ENCODE assay signal across 9 cellular contexts in genomic region chr12:116662612-116663144, GRCh38.
DNase-seq lines count a peak whose midpoint lies in the region; ATAC-seq and TF ChIP-seq lines count a peak whose summit lies in the region.
"Had no signal": no experiment of that assay in that cellular context is flagged by ENCODE, and none has a peak within 500 bp of the region (broad histone marks: within the 10 kb centered on the region; RNA-seq: fewer than 3 reads in every experiment).

No MANE protein-coding gene starts in this region.

- DNase-seq in ELR (ENCODE audit: low read depth) (peak; percentile 28), NCI-H345 (lab: John Stamatoyannopoulos, UW) (peak; percentile 47), ecto neural progenitor cell (ENCODE audit: low spot score) (peak; percentile 85), ovary (peak; percentile 50 to 74 (median 68)), cerebellum (ENCODE audit: low spot score) (no peak)
- no peak for DNase-seq in activated T-cell treated with anti-CD3 and anti-CD28 coated beads, Interleukin-2, amount 50 U/mL, for 24 hours
- no peak for DNase-seq in stimulated activated effector memory CD8-positive, alpha-beta T cell treated with anti-CD3 and anti-CD28 coated beads, Interleukin-12 subunit alpha, Interleukin-12 subunit beta, amount 100 ng/mL, for 72 hours (ENCODE audit: low spot score in 2 of 2)
- DNase-seq: stimulated activated CD4-positive, alpha-beta T cell treated with anti-CD3 and anti-CD28 coated beads, Interleukin-12 subunit alpha, Interleukin-12 subunit beta, amount 100 ng/mL, for 4 hours had no signal

- peak overlapping the region in 1 of 2 donors; percentile 59 for H3K27ac ChIP-seq in ovary

- H3K4me1 ChIP-seq in ovary (ENCODE audit: insufficient read depth) = peaks cover 9% of the 10 kb centered on the region

- no peaks in the 10 kb centered on the region for H3K36me3 Mint-ChIP-seq in activated T-cell treated with anti-CD3 and anti-CD28 coated beads, Interleukin-2, amount 50 U/mL, for 24 hours (ENCODE audit: low read depth)
- no peaks in the 10 kb centered on the region for H3K36me3 Mint-ChIP-seq in stimulated activated effector memory CD8-positive, alpha-beta T cell treated with anti-CD3 and anti-CD28 coated beads, Interleukin-12 subunit alpha, Interleukin-12 subunit beta, amount 100 ng/mL, for 72 hours

- H3K36me3 ChIP-seq in ovary = no peaks in the 10 kb centered on the region

- no peak for TF ChIP-seq POLR2A in ovary (IDR thresholded peaks at IDR 0.05)

- H3K9me3 Mint-ChIP-seq in activated T-cell treated with anti-CD3 and anti-CD28 coated beads, Interleukin-2, amount 50 U/mL, for 24 hours = no peaks in the 10 kb centered on the region
- H3K9me3 Mint-ChIP-seq in stimulated activated effector memory CD8-positive, alpha-beta T cell treated with anti-CD3 and anti-CD28 coated beads, Interleukin-12 subunit alpha, Interleukin-12 subunit beta, amount 100 ng/mL, for 72 hours = no peaks in the 10 kb centered on the region

- no peak overlapping the region for H3K4me3 ChIP-seq in ovary

- intact Hi-C loops in ovary (cut with DNase I) = loop anchor here in 1 of 4 donors (5.0 kb wide), 1 partner anchor 60 kb away; no protein-coding TSS in a partner anchor

- H3K4me1 Mint-ChIP-seq in activated T-cell treated with anti-CD3 and anti-CD28 coated beads, Interleukin-2, amount 50 U/mL, for 24 hours (ENCODE audit: low read depth) = peaks cover 5% of the 10 kb centered on the region
- H3K4me1 Mint-ChIP-seq in stimulated activated effector memory CD8-positive, alpha-beta T cell treated with anti-CD3 and anti-CD28 coated beads, Interleukin-12 subunit alpha, Interleukin-12 subunit beta, amount 100 ng/mL, for 72 hours = peaks cover 5% of the 10 kb centered on the region

- H3K27me3 Mint-ChIP-seq in activated T-cell treated with anti-CD3 and anti-CD28 coated beads, Interleukin-2, amount 50 U/mL, for 24 hours = peaks cover 17% of the 10 kb centered on the region

- no peaks in the 10 kb centered on the region for H3K9me3 ChIP-seq in ovary

- no peak for ATAC-seq in stimulated activated effector memory CD8-positive, alpha-beta T cell treated with anti-CD3 and anti-CD28 coated beads, Interleukin-12 subunit alpha, Interleukin-12 subunit beta, amount 100 ng/mL, for 72 hours
- ATAC-seq in GM21526 (IDR thresholded peaks at IDR 0.05; ENCODE audit: low FRiP score, unreplicated experiment) = no peak

- TF ChIP-seq EP300 in ovary (IDR thresholded peaks at IDR 0.05) = no peak

- no peak overlapping the region for H3K27ac Mint-ChIP-seq in activated T-cell treated with anti-CD3 and anti-CD28 coated beads, Interleukin-2, amount 50 U/mL, for 24 hours
- no peak overlapping the region for H3K27ac Mint-ChIP-seq in stimulated activated effector memory CD8-positive, alpha-beta T cell treated with anti-CD3 and anti-CD28 coated beads, Interleukin-12 subunit alpha, Interleukin-12 subunit beta, amount 100 ng/mL, for 72 hours

- 11 to 28% (median 14%) methylated on average over 20 to 21 of the region's 21 CpGs for WGBS in ovary, 3 donors

- no peaks in the 10 kb centered on the region for H3K27me3 ChIP-seq in ovary

- no peak for TF ChIP-seq CTCF in ovary (IDR thresholded peaks at IDR 0.05)

- H3K4me3 Mint-ChIP-seq in activated T-cell treated with anti-CD3 and anti-CD28 coated beads, Interleukin-2, amount 50 U/mL, for 24 hours = no peak overlapping the region
- H3K4me3 Mint-ChIP-seq in stimulated activated effector memory CD8-positive, alpha-beta T cell treated with anti-CD3 and anti-CD28 coated beads, Interleukin-12 subunit alpha, Interleukin-12 subunit beta, amount 100 ng/mL, for 72 hours = no peak overlapping the region

Comparison
In these comparisons a context has a peak if more than half of its experiments do, and no peak if none do; other contexts are left out.
1. DNase-seq: peak in ELR (single experiment), NCI-H345 (single experiment), ecto neural progenitor cell (single experiment) and ovary (5 of 5); none in activated T-cell treated with anti-CD3 and anti-CD28 coated beads, Interleukin-2, amount 50 U/mL, for 24 hours (single experiment), stimulated activated effector memory CD8-positive, alpha-beta T cell treated with anti-CD3 and anti-CD28 coated beads, Interleukin-12 subunit alpha, Interleukin-12 subunit beta, amount 100 ng/mL, for 72 hours (0 of 2) and cerebellum (single experiment).